ENCODE assay signal across 14 cellular contexts in the genomic region with DNA sequence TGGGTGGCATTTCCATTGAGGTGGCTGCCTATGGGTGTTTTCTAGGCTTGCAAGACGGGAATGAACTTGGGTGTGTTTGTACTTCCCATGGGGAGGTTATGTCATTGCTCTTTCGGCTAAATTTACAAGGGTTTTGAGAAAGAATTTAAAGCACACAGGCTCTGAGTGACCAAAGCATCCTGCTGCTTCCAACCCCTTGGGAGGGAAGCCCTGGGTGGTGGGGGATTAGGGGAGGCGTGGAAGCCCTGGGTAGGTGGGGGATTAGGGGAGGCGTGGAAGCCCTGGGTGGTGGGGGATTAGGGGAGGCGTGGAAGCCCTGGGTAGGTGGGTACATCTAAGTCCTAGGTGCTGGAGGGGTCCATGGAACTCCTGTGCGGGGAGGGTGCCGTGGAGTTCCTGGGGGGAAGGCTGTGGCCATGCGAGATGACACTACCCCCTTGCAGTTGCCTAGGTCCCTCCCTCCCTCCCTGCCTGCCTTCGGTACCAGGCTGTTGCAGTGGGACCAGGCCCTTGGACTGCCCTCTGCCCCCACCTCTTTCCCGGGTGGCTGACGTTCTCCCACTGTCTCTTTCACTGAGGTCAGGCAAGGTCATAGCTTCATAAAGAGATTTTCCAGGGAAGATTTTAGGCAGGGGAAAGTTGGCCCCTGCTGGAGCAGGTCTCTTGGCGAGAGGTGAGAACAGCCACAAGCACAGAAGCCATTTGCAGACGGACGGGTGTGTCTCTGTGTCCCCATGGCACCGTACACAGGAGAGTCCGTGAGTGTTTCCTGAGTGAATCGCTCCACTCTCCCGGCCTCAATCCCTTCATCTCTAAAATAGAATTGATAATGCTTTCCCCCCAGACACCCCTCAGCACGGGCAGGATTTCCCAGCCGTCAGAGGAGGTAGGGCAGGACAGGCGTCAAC. TPM values are rescaled to one million over a fixed set of nuclear protein-coding genes. Genes with fewer than 3 reads are reported as not detected.
"Had no signal": no experiment of that assay in that cellular context is flagged by ENCODE, and none has a peak within 500 bp of the region (broad histone marks: within the 10 kb centered on the region; RNA-seq: fewer than 3 reads in every experiment).

No MANE protein-coding gene starts in this region.

- H3K79me2 ChIP-seq: parathyroid adenoma had no signal

- H3K9me3 Mint-ChIP-seq: activated B cell treated with CpG ODN at 0.5 μM for 24 hours; immature natural killer cell; T-helper 1 cell treated with Interleukin-12 subunit alpha and Interleukin-12 subunit beta and Interleukin-4 antibody, amounts not matched to agents 30 μg/mL and 1 μg/mL, for 36 hours had no signal

- H3K9ac ChIP-seq: parathyroid adenoma had no signal

- H3K4me2 ChIP-seq: smooth muscle cell had no signal

- H3K27me3 ChIP-seq: transverse colon had no signal

- H3K27ac Mint-ChIP-seq: activated B cell treated with CpG ODN at 0.5 μM for 24 hours; activated T-cell treated with anti-CD3 and anti-CD28 coated beads, Interleukin-2, amount 50 U/mL, for 72 hours; T-helper 1 cell treated with Interleukin-12 subunit alpha and Interleukin-12 subunit beta and Interleukin-4 antibody, amounts not matched to agents 30 μg/mL and 1 μg/mL, for 36 hours had no signal

- ATAC-seq: activated T-cell treated with anti-CD3 and anti-CD28 coated beads, Interleukin-2, amount 50 U/mL, for 72 hours; left colon had no signal

- H2AFZ ChIP-seq: parathyroid adenoma had no signal

- H3K4me3 ChIP-seq: smooth muscle cell, transverse colon had no signal

- H3K9me3 ChIP-seq: transverse colon had no signal

- H3K36me3 ChIP-seq: transverse colon had no signal

- H3K27ac ChIP-seq: parathyroid adenoma, transverse colon had no signal

- DNase-seq: activated B cell treated with CpG ODN at 0.5 μM for 24 hours; activated naive CD4-positive, alpha-beta T cell; activated T-cell treated with anti-CD3 and anti-CD28 coated beads, Interleukin-2, amount 50 U/mL, for 72 hours; cerebellar nuclear complex; dermis blood vessel endothelial cell; immature natural killer cell; mammary epithelial cell; SHP77 treated with DMSO at 0.1 percent for 48 hours; transverse colon had no signal

- H3K4me3 Mint-ChIP-seq: activated B cell treated with CpG ODN at 0.5 μM for 24 hours; activated T-cell treated with anti-CD3 and anti-CD28 coated beads, Interleukin-2, amount 50 U/mL, for 72 hours; immature natural killer cell; T-helper 1 cell treated with Interleukin-12 subunit alpha and Interleukin-12 subunit beta and Interleukin-4 antibody, amounts not matched to agents 30 μg/mL and 1 μg/mL, for 36 hours had no signal

RNA-seq across cellular contexts. Expression of a gene that starts 19.5 kb away (rescaled TPM):
- total RNA-seq: dermis blood vessel endothelial cell, mammary epithelial cell, smooth muscle cell had no signal
- polyA plus RNA-seq: neural cell, smooth muscle cell had no signal
